In genomic region chr6:10801224-10801848, GRCh38 we compare ENCODE assay signal across 8 cellular contexts. TPM values are rescaled to one million over a fixed set of nuclear protein-coding genes. Genes with fewer than 3 reads are reported as not detected.
DNase-seq lines count a peak whose midpoint lies in the region; ATAC-seq and TF ChIP-seq lines count a peak whose summit lies in the region.

No MANE protein-coding gene starts in this region.

- no peak overlapping the region for H3K4me3 ChIP-seq in BE2C (ENCODE audit: low read depth, low read length)
- H3K4me3 ChIP-seq in effector memory CD4-positive, alpha-beta T cell (ENCODE audit: insufficient read depth, low read depth, low read length, poor library complexity, severe bottlenecking): no peak overlapping the region
- no peak overlapping the region for H3K4me3 ChIP-seq in mesendoderm (ENCODE audit: low read length)

- H3K27me3 ChIP-seq in BE2C: no peaks in the 10 kb centered on the region
- no peaks in the 10 kb centered on the region for H3K27me3 ChIP-seq in effector memory CD4-positive, alpha-beta T cell (replicated peaks; ENCODE audit: control insufficient read depth, insufficient read depth, low read length, poor library complexity, severe bottlenecking)
- H3K27me3 ChIP-seq in mesendoderm (ENCODE audit: insufficient read depth, low read length, poor library complexity): no peaks in the 10 kb centered on the region

- WGBS in mesendoderm (ENCODE audit: extremely low coverage, insufficient coverage, low lambda C conversion rate): no CpG with 5 or more reads among the region's 2 CpGs

- ATAC-seq in GM18873 (IDR thresholded peaks at IDR 0.05; ENCODE audit: low FRiP score, unreplicated experiment) (peak; percentile 77), HG03139 (IDR thresholded peaks at IDR 0.05; ENCODE audit: unreplicated experiment) (peak; percentile 87)

- no peak overlapping the region for H2AK5ac ChIP-seq in mesendoderm (ENCODE audit: low read length)

- H3K4ac ChIP-seq in mesendoderm (ENCODE audit: low read depth, low read length): no peak overlapping the region

- H3K36me3 ChIP-seq in BE2C (no peaks in the 10 kb centered on the region), mesendoderm (ENCODE audit: control insufficient read depth, insufficient read depth, low read length) (no peaks in the 10 kb centered on the region)
- no peaks in the 10 kb centered on the region for H3K36me3 ChIP-seq in effector memory CD4-positive, alpha-beta T cell (ENCODE audit: control insufficient read depth, insufficient read depth, low read length)

- H3K79me2 ChIP-seq in mesendoderm (ENCODE audit: control insufficient read depth, insufficient read depth, low read length): no peaks in the 10 kb centered on the region

- no peak overlapping the region for H4K8ac ChIP-seq in mesendoderm (ENCODE audit: low read depth, low read length)

- no peaks in the 10 kb centered on the region for H3K9me3 ChIP-seq in BE2C
- H3K9me3 ChIP-seq in effector memory CD4-positive, alpha-beta T cell (ENCODE audit: control insufficient read depth, low read length): no peaks in the 10 kb centered on the region

- no peak overlapping the region for H3K23ac ChIP-seq in mesendoderm (ENCODE audit: low read length)

- H3K18ac ChIP-seq in mesendoderm (ENCODE audit: low read length): no peak overlapping the region

- no peak overlapping the region for H2BK15ac ChIP-seq in mesendoderm (replicated peaks; ENCODE audit: low read depth)

- TF ChIP-seq CTCF in BE2C (IDR thresholded peaks at IDR 0.05; ENCODE audit: low read depth, low read length): peak; percentile 99

- H3K79me1 ChIP-seq in mesendoderm (ENCODE audit: low read length): no peaks in the 10 kb centered on the region

- no peak overlapping the region for H3K56ac ChIP-seq in mesendoderm (ENCODE audit: low read length)

- no peaks in the 10 kb centered on the region for H3K4me1 ChIP-seq in BE2C
- no peaks in the 10 kb centered on the region for H3K4me1 ChIP-seq in effector memory CD4-positive, alpha-beta T cell (ENCODE audit: control insufficient read depth, insufficient read depth, low read length, poor library complexity, severe bottlenecking)
- H3K4me1 ChIP-seq in mesendoderm (ENCODE audit: control insufficient read depth, low read depth, low read length): no peaks in the 10 kb centered on the region

- no peak overlapping the region for H2BK5ac ChIP-seq in mesendoderm (ENCODE audit: low read length)

- H2BK120ac ChIP-seq in mesendoderm (ENCODE audit: low read depth, low read length): no peak overlapping the region

- H3K4me2 ChIP-seq in mesendoderm (ENCODE audit: low read length): no peak overlapping the region

- H3K27ac ChIP-seq in effector memory CD4-positive, alpha-beta T cell (ENCODE audit: insufficient read depth, low read length, poor library complexity, severe bottlenecking): no peak overlapping the region
- no peak overlapping the region for H3K27ac ChIP-seq in mesendoderm (ENCODE audit: low read depth, low read length)

- H4K5ac ChIP-seq in mesendoderm (ENCODE audit: low read length): no peak overlapping the region

- DNase-seq in BE2C (peak; percentile 50), NCI-H526 treated with DMSO at 0.1 percent for 48 hours (lab: John Stamatoyannopoulos, UW) (peak; percentile 36), mesendoderm (peak; percentile 61)
- peak; percentile 51 to 54 for DNase-seq in activated CD4-positive, alpha-beta T cell treated with anti-CD3 and anti-CD28 coated beads, Interleukin-2, amount 50 U/mL, for 4 hours
- peak; percentile 8 to 30 (median 9) for DNase-seq in effector memory CD4-positive, alpha-beta T cell
- peak; percentile 33 for DNase-seq in stimulated activated CD8-positive, alpha-beta memory T cell treated with anti-CD3 and anti-CD28 coated beads, Interleukin-4, amount 100 ng/mL, for 24 hours (ENCODE audit: low read depth)

- H3K9ac ChIP-seq in mesendoderm (ENCODE audit: low read length): no peak overlapping the region

RNA-seq across cellular contexts. Expression of gene MAK, which starts 37.0 kb away (rescaled TPM):
- polyA plus RNA-seq in BE2C (2012; ENCODE audit: insufficient read depth, insufficient read length, low read depth): 0.31 TPM
- 0.11 TPM for polyA plus RNA-seq in mesendoderm (2013, experiment 1 of 2)
- 0.06 TPM for polyA plus RNA-seq in mesendoderm (2013, experiment 2 of 2)

RNA-seq across cellular contexts. Expression of gene TMEM14B, which starts 53.7 kb away (rescaled TPM):
- polyA plus RNA-seq in BE2C (2012; ENCODE audit: insufficient read depth, insufficient read length, low read depth): 34.5 TPM
- 112 TPM for polyA plus RNA-seq in mesendoderm (2013, experiment 1 of 2)
- 114 TPM for polyA plus RNA-seq in mesendoderm (2013, experiment 2 of 2)

Comparison
In these comparisons a context has a peak if more than half of its experiments do, and no peak if none do; other contexts are left out.
1. DNase-seq: peak in every context shown above with its lines; median percentile 61 in mesendoderm; 52 in activated CD4-positive, alpha-beta T cell treated with anti-CD3 and anti-CD28 coated beads, Interleukin-2, amount 50 U/mL, for 4 hours; 50 in BE2C; 36 in NCI-H526 treated with DMSO at 0.1 percent for 48 hours; 33 in stimulated activated CD8-positive, alpha-beta memory T cell treated with anti-CD3 and anti-CD28 coated beads, Interleukin-4, amount 100 ng/mL, for 24 hours; 9 in effector memory CD4-positive, alpha-beta T cell.